Comparison of ENCODE assay signal across 13 cellular contexts in the genomic region with DNA sequence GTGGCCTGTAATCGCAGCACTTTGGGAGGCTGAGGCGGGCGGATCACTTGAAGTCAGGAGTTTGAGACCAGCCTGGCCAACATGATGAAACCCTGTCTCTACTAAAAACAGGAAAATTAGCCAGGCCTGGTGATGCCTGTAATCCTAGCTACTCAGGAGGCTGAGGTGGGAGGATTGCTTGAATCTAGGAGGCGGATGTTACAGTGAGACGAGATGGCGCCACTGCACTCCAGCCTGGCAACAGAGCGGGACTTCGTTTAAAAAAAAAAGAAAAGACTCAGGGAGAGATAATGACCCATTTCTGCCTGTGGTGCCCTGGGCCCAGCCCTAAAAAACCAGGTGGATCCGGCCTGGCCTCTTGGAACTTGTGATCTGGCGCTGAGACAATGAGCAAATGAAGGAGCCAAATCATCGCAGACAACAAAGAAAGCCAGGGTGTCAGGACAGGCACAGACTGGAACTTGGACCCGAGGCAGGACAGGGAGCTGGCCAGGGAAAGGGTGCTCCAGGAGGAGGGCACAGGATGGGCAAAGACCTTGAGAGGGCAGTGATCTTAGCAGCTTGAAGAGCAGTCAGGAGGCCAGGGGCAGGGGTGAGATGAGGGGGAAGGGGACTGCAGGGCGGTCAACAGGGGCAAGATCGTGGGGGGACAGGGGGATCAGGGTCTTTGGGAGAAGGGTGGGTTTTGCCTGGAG. TPM values are rescaled to one million over a fixed set of nuclear protein-coding genes. Genes with fewer than 3 reads are reported as not detected.
DNase-seq lines count a peak whose midpoint lies in the region; ATAC-seq, FAIRE-seq and TF ChIP-seq lines count a peak whose summit lies in the region.
"Had no signal": no experiment of that assay in that cellular context is flagged by ENCODE, and none has a peak within 500 bp of the region (broad histone marks: within the 10 kb centered on the region; RNA-seq: fewer than 3 reads in every experiment).

No MANE protein-coding gene starts in this region.

- no peak overlapping the region for H2AFZ ChIP-seq in HepG2 (ENCODE audit: low read length)

- CTCF ChIA-PET in activated naive CD4-positive, alpha-beta T cell treated with anti-CD3 and anti-CD28 coated beads, Interleukin-2, amount 10 ng/mL, durations not matched to agents 7 days and 5 days (lab: Charles Lee) = interaction anchor here (2.6 kb wide), 1 partner anchor 11 kb away, joined by 15 read pairs; the partner anchor contains the start of gene RPL18A
- CTCF ChIA-PET in HepG2 (lab: Yijun Ruan, JAX; ENCODE audit: low intra/inter-chr PET ratio, low total read pairs) = no interaction called here

- no peak for TF ChIP-seq RAD21 in HepG2 (CRISPR knock-in tag; IDR thresholded peaks at IDR 0.05)

- TF ChIP-seq POLR2A in HepG2 (IDR thresholded peaks at IDR 0.05; ENCODE audit: insufficient read depth in 1 of 2, low read depth in 2 of 2, low read length in 2 of 2) = no peak

- DNase-seq in activated naive CD4-positive, alpha-beta T cell treated with anti-CD3 and anti-CD28 coated beads, Interleukin-2, amount 10 ng/mL, durations not matched to agents 7 days and 5 days = no peak
- DNase-seq in activated naive CD4-positive, alpha-beta T cell treated with anti-CD3 and anti-CD28 coated beads, Interleukin-2, amount 50 U/mL, for 16 hours = no peak
- DNase-seq in HepG2 (ENCODE audit: low spot score) (no peak), left lobe of liver (ENCODE audit: low spot score) (no peak), NOMO-1 treated with DMSO at 0.1 percent for 48 hours (lab: John Stamatoyannopoulos, UW; ENCODE audit: unreplicated experiment) (no peak)
- DNase-seq: NCI-H510A treated with DMSO at 0.1 percent for 48 hours, sigmoid colon had no signal

- H3K4me1 Mint-ChIP-seq in activated naive CD4-positive, alpha-beta T cell treated with anti-CD3 and anti-CD28 coated beads, Interleukin-2, amount 10 ng/mL, durations not matched to agents 7 days and 5 days = peaks cover 70% of the 10 kb centered on the region
- peaks cover 23% of the 10 kb centered on the region for H3K4me1 Mint-ChIP-seq in activated T-helper 17 cell treated with anti-CD3 and anti-CD28 coated beads, Interleukin-2, amount 50 U/mL, for 72 hours

- H3K27ac Mint-ChIP-seq in activated naive CD4-positive, alpha-beta T cell treated with anti-CD3 and anti-CD28 coated beads, Interleukin-2, amount 10 ng/mL, durations not matched to agents 7 days and 5 days = peak overlapping the region; percentile 97
- peak overlapping the region; percentile 94 for H3K27ac Mint-ChIP-seq in activated T-helper 17 cell treated with anti-CD3 and anti-CD28 coated beads, Interleukin-2, amount 50 U/mL, for 72 hours

- no peaks in the 10 kb centered on the region for H3K79me2 ChIP-seq in HepG2 (ENCODE audit: insufficient read depth, low read length)

- no peak for TF ChIP-seq EP300 in HepG2 (IDR thresholded peaks at IDR 0.05; ENCODE audit: low read depth in 2 of 2, low read length in 2 of 2)
- no peak for TF ChIP-seq EP300 in HepG2 (CRISPR knock-in tag; IDR thresholded peaks at IDR 0.05; ENCODE audit: borderline replicate concordance)

- H3K27me3 Mint-ChIP-seq in activated naive CD4-positive, alpha-beta T cell treated with anti-CD3 and anti-CD28 coated beads, Interleukin-2, amount 10 ng/mL, durations not matched to agents 7 days and 5 days = no peaks in the 10 kb centered on the region
- H3K27me3 Mint-ChIP-seq in activated T-helper 17 cell treated with anti-CD3 and anti-CD28 coated beads, Interleukin-2, amount 50 U/mL, for 72 hours = no peaks in the 10 kb centered on the region

- H3K36me3 Mint-ChIP-seq in activated naive CD4-positive, alpha-beta T cell treated with anti-CD3 and anti-CD28 coated beads, Interleukin-2, amount 10 ng/mL, durations not matched to agents 7 days and 5 days = peaks cover 36% of the 10 kb centered on the region
- H3K36me3 Mint-ChIP-seq in activated T-helper 17 cell treated with anti-CD3 and anti-CD28 coated beads, Interleukin-2, amount 50 U/mL, for 72 hours (ENCODE audit: low read depth) = peaks cover 40% of the 10 kb centered on the region

- peak overlapping the region; percentile 52 for H3K4me2 ChIP-seq in HepG2 (ENCODE audit: low read depth, low read length)

- peaks cover 43% of the 10 kb centered on the region for H3K4me1 ChIP-seq in HepG2 (ENCODE audit: insufficient read depth, low read length)
- H3K4me1 ChIP-seq in thymus (ENCODE audit: control insufficient read depth, insufficient read depth, low read length) = peaks cover 11% of the 10 kb centered on the region
- H3K4me1 ChIP-seq: sigmoid colon had no signal

- no TSS peak for BruUV-seq in HepG2 (replicated peaks; lab: Mats Ljungman, UMichigan)

- peak overlapping the region; percentile 33; the same call in 1 of the 2 replicates for H3K9ac ChIP-seq in HepG2 (ENCODE audit: insufficient read depth, low read depth, low read length)

- no peaks in the 10 kb centered on the region; a peak in 2 of 5 replicates for H3K36me3 ChIP-seq in HepG2 (replicated peaks in 1 of 2; ENCODE audit: control insufficient read depth in 1 of 2, insufficient read depth in 2 of 2, low read length in 2 of 2)
- H3K36me3 ChIP-seq in thymus (ENCODE audit: control insufficient read depth, insufficient read depth) = peaks cover 2% of the 10 kb centered on the region
- H3K36me3 ChIP-seq: sigmoid colon, SJSA1 had no signal

- in situ Hi-C loops in HepG2 (cut with HindIII; ENCODE audit: extremely low pct_ligation_motif_present, low pct_unique_long_range_greater_than_20kb) = loop anchor here (5.0 kb wide), 1 partner anchor 51 kb away; the partner anchor contains the start of gene B3GNT3

- peak overlapping the region in 2 of 3 experiments; percentile 5 to 36; a peak in 2 of 6 replicates for H3K4me3 ChIP-seq in HepG2 (replicated peaks in 1 of 3; ENCODE audit: insufficient read depth in 1 of 3, low read depth in 2 of 3, low read length in 3 of 3)
- no peak overlapping the region for H3K4me3 ChIP-seq in thymus (ENCODE audit: low read length)

- no peak for TF ChIP-seq CTCF in HepG2 (CRISPR knock-in tag; IDR thresholded peaks at IDR 0.05)

- intact Hi-C loops in HepG2 (cut with micrococcal nuclease; ENCODE audit: unreplicated experiment) = no loop called here

- H4K20me1 ChIP-seq in HepG2 (ENCODE audit: insufficient read depth, low read length) = no peaks in the 10 kb centered on the region

- 48% methylated on average over 14 of the region's 14 CpGs for WGBS in HepG2 (ENCODE audit: low lambda C conversion rate)
- 91% methylated on average over 14 of the region's 14 CpGs for WGBS in thymus

- H3K9me3 Mint-ChIP-seq in activated naive CD4-positive, alpha-beta T cell treated with anti-CD3 and anti-CD28 coated beads, Interleukin-2, amount 10 ng/mL, durations not matched to agents 7 days and 5 days = peaks cover 3% of the 10 kb centered on the region
- H3K9me3 Mint-ChIP-seq in activated T-helper 17 cell treated with anti-CD3 and anti-CD28 coated beads, Interleukin-2, amount 50 U/mL, for 72 hours = no peaks in the 10 kb centered on the region

- peak overlapping the region; percentile 93 for H3K4me3 Mint-ChIP-seq in activated naive CD4-positive, alpha-beta T cell treated with anti-CD3 and anti-CD28 coated beads, Interleukin-2, amount 10 ng/mL, durations not matched to agents 7 days and 5 days
- H3K4me3 Mint-ChIP-seq in activated T-helper 17 cell treated with anti-CD3 and anti-CD28 coated beads, Interleukin-2, amount 50 U/mL, for 72 hours = peak overlapping the region; percentile 82

- FAIRE-seq in HepG2 (lab: Jason Lieb, UNC) = no peak
- FAIRE-seq: H54 had no signal

- H3K9me3 ChIP-seq in HepG2 (ENCODE audit: low read length) = no peaks in the 10 kb centered on the region
- H3K9me3 ChIP-seq in thymus (ENCODE audit: control insufficient read depth) = no peaks in the 10 kb centered on the region
- H3K9me3 ChIP-seq: sigmoid colon, SJSA1 had no signal

- POLR2A ChIA-PET in HepG2 (lab: Yijun Ruan, JAX) = interaction anchor here (0.9 to 3.7 kb wide), 4 partner anchors 11 to 54 kb away, joined by 3 to 49 read pairs (median 8); partner anchors contain the start of genes B3GNT3 and RPL18A

- no peaks in the 10 kb centered on the region for H3K27me3 ChIP-seq in HepG2 (ENCODE audit: control insufficient read depth in 1 of 2, insufficient read depth in 2 of 2, low read length in 2 of 2)
- H3K27me3 ChIP-seq in thymus (ENCODE audit: control insufficient read depth, insufficient read depth) = no peaks in the 10 kb centered on the region
- H3K27me3 ChIP-seq: SJSA1 had no signal

- H3K27ac ChIP-seq in HepG2 (ENCODE audit: extremely low read length, insufficient read depth, low read length) = peak overlapping the region; percentile 21
- peak overlapping the region; percentile 54 for H3K27ac ChIP-seq in thymus (ENCODE audit: low read depth)

- ATAC-seq in activated T-helper 17 cell treated with anti-CD3 and anti-CD28 coated beads, Interleukin-2, amount 50 U/mL, for 72 hours (replicated peaks) = no peak
- no peak for ATAC-seq in HepG2
- ATAC-seq in GM18861 (IDR thresholded peaks at IDR 0.05; ENCODE audit: unreplicated experiment) = no peak
- ATAC-seq in left lobe of liver = no peak

RNA-seq across cellular contexts. Expression of gene JAK3, which starts 1.0 kb away (rescaled TPM):
- total RNA-seq in activated T-helper 17 cell treated with anti-CD3 and anti-CD28 coated beads, Interleukin-2, amount 50 U/mL, for 72 hours = 100 to 1,000 TPM; 186 to 250 TPM
- total RNA-seq in HepG2 (2016; rRNA removed; fragmentation: Illumina TruSeq; extraction: Trizol) = 2.8 and 3.4 TPM in 2 replicates
- total RNA-seq in HepG2 (2016; cell fraction: cytosol; rRNA removed; fragmentation: Illumina TruSeq; extraction: Trizol; ENCODE audit: low read depth) = 1.2 and 1.3 TPM in 2 replicates
- total RNA-seq in HepG2 (2016; cell fraction: insoluble cytoplasmic fraction; rRNA removed; fragmentation: Illumina TruSeq; extraction: Trizol) = 2.5 and 3.4 TPM in 2 replicates
- 0.72 and 1.3 TPM in 2 replicates for total RNA-seq in HepG2 (2016; cell fraction: membrane; rRNA removed; fragmentation: Illumina TruSeq; extraction: Trizol)
- total RNA-seq in HepG2 (2016; cell fraction: nucleus; rRNA removed; fragmentation: Illumina TruSeq; extraction: Trizol) = 4.4 and 4.8 TPM in 2 replicates
- 18.6 and 30.1 TPM in 2 replicates for polyA plus RNA-seq in HepG2 (2011; rRNA removed)
- 8.8 and 10.2 TPM in 2 replicates for polyA plus RNA-seq in HepG2 (2011; cell fraction: cytosol; rRNA removed)
- 106 and 107 TPM in 2 replicates for polyA plus RNA-seq in HepG2 (2011; cell fraction: nucleus; rRNA removed)
- polyA plus RNA-seq in HepG2 (2012) = 6.1 and 10.2 TPM in 2 replicates
- 0.15 and 0.17 TPM in 2 replicates for polyA plus RNA-seq in HepG2 (2016; cell fraction: cytosol; fragmentation: Illumina TruSeq; extraction: Trizol; ENCODE audit: low read depth)
- 1.3 and 1.7 TPM in 2 replicates for polyA plus RNA-seq in HepG2 (2016; cell fraction: insoluble cytoplasmic fraction; fragmentation: Illumina TruSeq; extraction: Trizol; ENCODE audit: low read depth)
- polyA plus RNA-seq in HepG2 (2016; cell fraction: membrane; fragmentation: Illumina TruSeq; extraction: Trizol; ENCODE audit: low read depth) = 0.35 and 0.45 TPM in 2 replicates
- polyA plus RNA-seq in HepG2 (2016; cell fraction: nucleus; fragmentation: Illumina TruSeq; extraction: Trizol; ENCODE audit: insufficient read depth, low read depth) = 10.2 and 12.3 TPM in 2 replicates
- polyA minus RNA-seq in HepG2 (2011; rRNA and poly(A)+ RNA removed; ENCODE audit: low replicate concordance) = 1.7 and 37.2 TPM in 2 replicates
- polyA minus RNA-seq in HepG2 (2011; cell fraction: cytosol; rRNA and poly(A)+ RNA removed) = 13.1 and 19.0 TPM in 2 replicates
- polyA minus RNA-seq in HepG2 (2011; cell fraction: nucleus; rRNA and poly(A)+ RNA removed) = 23.9 and 29.3 TPM in 2 replicates
- 50.4 TPM for polyA plus RNA-seq in thymus
- total RNA-seq in left lobe of liver = 1.2 TPM

RNA-seq across cellular contexts. Expression of gene RPL18A, which starts 11.0 kb away (rescaled TPM):
- 1,000 to 10,000 TPM; 2,920 to 3,543 TPM for total RNA-seq in activated T-helper 17 cell treated with anti-CD3 and anti-CD28 coated beads, Interleukin-2, amount 50 U/mL, for 72 hours
- total RNA-seq in HepG2 (2016; rRNA removed; fragmentation: Illumina TruSeq; extraction: Trizol) = 1,471 and 1,490 TPM in 2 replicates
- 3,356 and 3,471 TPM in 2 replicates for total RNA-seq in HepG2 (2016; cell fraction: cytosol; rRNA removed; fragmentation: Illumina TruSeq; extraction: Trizol; ENCODE audit: low read depth)
- total RNA-seq in HepG2 (2016; cell fraction: insoluble cytoplasmic fraction; rRNA removed; fragmentation: Illumina TruSeq; extraction: Trizol) = 1,484 and 1,563 TPM in 2 replicates
- 4,403 and 4,828 TPM in 2 replicates for total RNA-seq in HepG2 (2016; cell fraction: membrane; rRNA removed; fragmentation: Illumina TruSeq; extraction: Trizol)
- total RNA-seq in HepG2 (2016; cell fraction: nucleus; rRNA removed; fragmentation: Illumina TruSeq; extraction: Trizol) = 550 and 622 TPM in 2 replicates
- 2,004 and 2,232 TPM in 2 replicates for polyA plus RNA-seq in HepG2 (2011; rRNA removed)
- polyA plus RNA-seq in HepG2 (2011; cell fraction: cytosol; rRNA removed) = 2,519 and 3,516 TPM in 2 replicates
- 865 and 944 TPM in 2 replicates for polyA plus RNA-seq in HepG2 (2011; cell fraction: nucleus; rRNA removed)
- polyA plus RNA-seq in HepG2 (2012) = 2,311 and 3,663 TPM in 2 replicates
- polyA plus RNA-seq in HepG2 (2016; cell fraction: cytosol; fragmentation: Illumina TruSeq; extraction: Trizol; ENCODE audit: low read depth) = 5,329 and 5,962 TPM in 2 replicates
- 2,198 and 2,250 TPM in 2 replicates for polyA plus RNA-seq in HepG2 (2016; cell fraction: insoluble cytoplasmic fraction; fragmentation: Illumina TruSeq; extraction: Trizol; ENCODE audit: low read depth)
- 6,513 and 6,759 TPM in 2 replicates for polyA plus RNA-seq in HepG2 (2016; cell fraction: membrane; fragmentation: Illumina TruSeq; extraction: Trizol; ENCODE audit: low read depth)
- polyA plus RNA-seq in HepG2 (2016; cell fraction: nucleus; fragmentation: Illumina TruSeq; extraction: Trizol; ENCODE audit: insufficient read depth, low read depth) = 1,298 and 1,347 TPM in 2 replicates
- 547 and 652 TPM in 2 replicates for polyA minus RNA-seq in HepG2 (2011; rRNA and poly(A)+ RNA removed; ENCODE audit: low replicate concordance)
- polyA minus RNA-seq in HepG2 (2011; cell fraction: cytosol; rRNA and poly(A)+ RNA removed) = 819 and 843 TPM in 2 replicates
- 236 and 251 TPM in 2 replicates for polyA minus RNA-seq in HepG2 (2011; cell fraction: nucleus; rRNA and poly(A)+ RNA removed)
- 2,901 TPM for polyA plus RNA-seq in thymus
- total RNA-seq in left lobe of liver = 493 TPM

RNA-seq across cellular contexts. Expression of gene SLC5A5, which starts 23.0 kb away (rescaled TPM):
- 1 to 10 TPM in 1 of 2 donors, under 1 TPM in 1; 0.65 to 1.4 TPM for total RNA-seq in activated T-helper 17 cell treated with anti-CD3 and anti-CD28 coated beads, Interleukin-2, amount 50 U/mL, for 72 hours
- total RNA-seq in HepG2 (2016; rRNA removed; fragmentation: Illumina TruSeq; extraction: Trizol) (not detected in 2 replicates), left lobe of liver (not detected)
- not detected in 2 replicates for total RNA-seq in HepG2 (2016; cell fraction: cytosol; rRNA removed; fragmentation: Illumina TruSeq; extraction: Trizol; ENCODE audit: low read depth)
- total RNA-seq in HepG2 (2016; cell fraction: insoluble cytoplasmic fraction; rRNA removed; fragmentation: Illumina TruSeq; extraction: Trizol) = not detected in 2 replicates
- not detected in 2 replicates for total RNA-seq in HepG2 (2016; cell fraction: membrane; rRNA removed; fragmentation: Illumina TruSeq; extraction: Trizol)
- not detected in 2 replicates for total RNA-seq in HepG2 (2016; cell fraction: nucleus; rRNA removed; fragmentation: Illumina TruSeq; extraction: Trizol)
- polyA plus RNA-seq in HepG2 (2011; rRNA removed) (not detected in 2 replicates), thymus (0.25 TPM)
- polyA plus RNA-seq in HepG2 (2011; cell fraction: cytosol; rRNA removed) = not detected in 2 replicates
- not detected in 2 replicates for polyA plus RNA-seq in HepG2 (2011; cell fraction: nucleus; rRNA removed)
- polyA plus RNA-seq in HepG2 (2012) = not detected in 2 replicates
- polyA plus RNA-seq in HepG2 (2016; cell fraction: cytosol; fragmentation: Illumina TruSeq; extraction: Trizol; ENCODE audit: low read depth) = not detected in 2 replicates
- not detected in 2 replicates for polyA plus RNA-seq in HepG2 (2016; cell fraction: insoluble cytoplasmic fraction; fragmentation: Illumina TruSeq; extraction: Trizol; ENCODE audit: low read depth)
- not detected in 2 replicates for polyA plus RNA-seq in HepG2 (2016; cell fraction: membrane; fragmentation: Illumina TruSeq; extraction: Trizol; ENCODE audit: low read depth)
- polyA plus RNA-seq in HepG2 (2016; cell fraction: nucleus; fragmentation: Illumina TruSeq; extraction: Trizol; ENCODE audit: insufficient read depth, low read depth) = not detected in 2 replicates
- 0.06 and 0.09 TPM in 2 replicates for polyA minus RNA-seq in HepG2 (2011; rRNA and poly(A)+ RNA removed; ENCODE audit: low replicate concordance)
- polyA minus RNA-seq in HepG2 (2011; cell fraction: cytosol; rRNA and poly(A)+ RNA removed) = not detected in 2 replicates
- polyA minus RNA-seq in HepG2 (2011; cell fraction: nucleus; rRNA and poly(A)+ RNA removed) = not detected in 2 replicates
- total RNA-seq: sigmoid colon, SJSA1 had no signal
- polyA plus RNA-seq: BJ had no signal

RNA-seq across cellular contexts. Expression of gene INSL3, which starts 27.4 kb away (rescaled TPM):
- total RNA-seq in activated T-helper 17 cell treated with anti-CD3 and anti-CD28 coated beads, Interleukin-2, amount 50 U/mL, for 72 hours = 1 to 10 TPM; 7.6 to 8.3 TPM
- total RNA-seq in HepG2 (2016; rRNA removed; fragmentation: Illumina TruSeq; extraction: Trizol) = not detected in 2 replicates
- total RNA-seq in HepG2 (2016; cell fraction: cytosol; rRNA removed; fragmentation: Illumina TruSeq; extraction: Trizol; ENCODE audit: low read depth) = not detected in 2 replicates
- not detected in 2 replicates for total RNA-seq in HepG2 (2016; cell fraction: insoluble cytoplasmic fraction; rRNA removed; fragmentation: Illumina TruSeq; extraction: Trizol)
- not detected in 2 replicates for total RNA-seq in HepG2 (2016; cell fraction: membrane; rRNA removed; fragmentation: Illumina TruSeq; extraction: Trizol)
- total RNA-seq in HepG2 (2016; cell fraction: nucleus; rRNA removed; fragmentation: Illumina TruSeq; extraction: Trizol) = not detected in 2 replicates
- polyA plus RNA-seq in HepG2 (2011; rRNA removed) = 0.30 and 0.44 TPM in 2 replicates
- polyA plus RNA-seq in HepG2 (2011; cell fraction: cytosol; rRNA removed) = 0.21 TPM in 1 of 2 replicates, not detected in the other
- polyA plus RNA-seq in HepG2 (2011; cell fraction: nucleus; rRNA removed) = 1.2 and 1.5 TPM in 2 replicates
- polyA plus RNA-seq in HepG2 (2012) = 0.23 and 0.35 TPM in 2 replicates
- not detected in 2 replicates for polyA plus RNA-seq in HepG2 (2016; cell fraction: cytosol; fragmentation: Illumina TruSeq; extraction: Trizol; ENCODE audit: low read depth)
- not detected in 2 replicates for polyA plus RNA-seq in HepG2 (2016; cell fraction: insoluble cytoplasmic fraction; fragmentation: Illumina TruSeq; extraction: Trizol; ENCODE audit: low read depth)
- polyA plus RNA-seq in HepG2 (2016; cell fraction: membrane; fragmentation: Illumina TruSeq; extraction: Trizol; ENCODE audit: low read depth) = not detected in 2 replicates
- polyA plus RNA-seq in HepG2 (2016; cell fraction: nucleus; fragmentation: Illumina TruSeq; extraction: Trizol; ENCODE audit: insufficient read depth, low read depth) = not detected in 2 replicates
- 0.88 TPM in 1 of 2 replicates, not detected in the other for polyA minus RNA-seq in HepG2 (2011; rRNA and poly(A)+ RNA removed; ENCODE audit: low replicate concordance)
- not detected in 2 replicates for polyA minus RNA-seq in HepG2 (2011; cell fraction: cytosol; rRNA and poly(A)+ RNA removed)
- polyA minus RNA-seq in HepG2 (2011; cell fraction: nucleus; rRNA and poly(A)+ RNA removed) = not detected in 2 replicates
- polyA plus RNA-seq in thymus = 2.1 TPM
- not detected for total RNA-seq in left lobe of liver
- total RNA-seq: sigmoid colon, SJSA1 had no signal

RNA-seq across cellular contexts. Expression of gene B3GNT3, which starts 53.8 kb away (rescaled TPM):
- 1 to 10 TPM in 1 of 2 donors, not detected in 1; 1.2 TPM for total RNA-seq in activated T-helper 17 cell treated with anti-CD3 and anti-CD28 coated beads, Interleukin-2, amount 50 U/mL, for 72 hours
- total RNA-seq in HepG2 (2016; rRNA removed; fragmentation: Illumina TruSeq; extraction: Trizol) = 0.48 and 0.86 TPM in 2 replicates
- 0.18 and 0.40 TPM in 2 replicates for total RNA-seq in HepG2 (2016; cell fraction: cytosol; rRNA removed; fragmentation: Illumina TruSeq; extraction: Trizol; ENCODE audit: low read depth)
- 0.36 and 1.2 TPM in 2 replicates for total RNA-seq in HepG2 (2016; cell fraction: insoluble cytoplasmic fraction; rRNA removed; fragmentation: Illumina TruSeq; extraction: Trizol)
- total RNA-seq in HepG2 (2016; cell fraction: membrane; rRNA removed; fragmentation: Illumina TruSeq; extraction: Trizol) = 0.38 and 0.43 TPM in 2 replicates
- total RNA-seq in HepG2 (2016; cell fraction: nucleus; rRNA removed; fragmentation: Illumina TruSeq; extraction: Trizol) = 1.0 and 1.3 TPM in 2 replicates
- 4.0 and 8.6 TPM in 2 replicates for polyA plus RNA-seq in HepG2 (2011; rRNA removed)
- polyA plus RNA-seq in HepG2 (2011; cell fraction: cytosol; rRNA removed) = 4.2 and 6.3 TPM in 2 replicates
- polyA plus RNA-seq in HepG2 (2011; cell fraction: nucleus; rRNA removed) = 3.5 and 4.5 TPM in 2 replicates
- polyA plus RNA-seq in HepG2 (2012) = 9.1 and 10.5 TPM in 2 replicates
- polyA plus RNA-seq in HepG2 (2016; cell fraction: cytosol; fragmentation: Illumina TruSeq; extraction: Trizol; ENCODE audit: low read depth) = 0.10 and 0.18 TPM in 2 replicates
- 0.61 and 0.62 TPM in 2 replicates for polyA plus RNA-seq in HepG2 (2016; cell fraction: insoluble cytoplasmic fraction; fragmentation: Illumina TruSeq; extraction: Trizol; ENCODE audit: low read depth)
- polyA plus RNA-seq in HepG2 (2016; cell fraction: membrane; fragmentation: Illumina TruSeq; extraction: Trizol; ENCODE audit: low read depth) = 0.29 and 0.35 TPM in 2 replicates
- polyA plus RNA-seq in HepG2 (2016; cell fraction: nucleus; fragmentation: Illumina TruSeq; extraction: Trizol; ENCODE audit: insufficient read depth, low read depth) = 1.8 and 2.3 TPM in 2 replicates
- 2.7 and 11.1 TPM in 2 replicates for polyA minus RNA-seq in HepG2 (2011; rRNA and poly(A)+ RNA removed; ENCODE audit: low replicate concordance)
- polyA minus RNA-seq in HepG2 (2011; cell fraction: cytosol; rRNA and poly(A)+ RNA removed) = 3.0 and 4.7 TPM in 2 replicates
- polyA minus RNA-seq in HepG2 (2011; cell fraction: nucleus; rRNA and poly(A)+ RNA removed) = 1.8 and 3.1 TPM in 2 replicates
- polyA plus RNA-seq in thymus = 1.0 TPM
- 1.2 TPM for total RNA-seq in left lobe of liver
- total RNA-seq: SJSA1 had no signal
- polyA plus RNA-seq: BJ had no signal

Comparison
In these comparisons a context has a peak if more than half of its experiments do, and no peak if none do; other contexts are left out.
1. RNA of gene JAK3, which starts 1.0 kb away (total RNA-seq): 186 to 250 TPM in activated T-helper 17 cell treated with anti-CD3 and anti-CD28 coated beads, Interleukin-2, amount 50 U/mL, for 72 hours; 0.72 to 4.8 TPM in HepG2 and 1.2 TPM in left lobe of liver (single experiment); every median in the first group is over 10 times any median in the second.